In genomic region chr12:92557422-92557724, GRCh38 we compare ENCODE assay signal across 19 cellular contexts.
A peak's percentile ranks its signal among the peaks of the same experiment; 100 is the strongest.
DNase-seq lines count a peak whose midpoint lies in the region; ATAC-seq and TF ChIP-seq lines count a peak whose summit lies in the region.
"Had no signal": no experiment of that assay in that cellular context is flagged by ENCODE, and none has a peak within 500 bp of the region (broad histone marks: within the 10 kb centered on the region; RNA-seq: fewer than 3 reads in every experiment).

No MANE protein-coding gene starts in this region.

- TF ChIP-seq POLR2A in GM10847 (IDR thresholded peaks at IDR 0.05; ENCODE audit: extremely low read depth, insufficient read length) (peak; percentile 15), tibial nerve (IDR thresholded peaks at IDR 0.05) (no peak)

- H3K9me2 ChIP-seq in MM.1S (replicated peaks; ENCODE audit: insufficient read depth, low read length), result no peaks in the 10 kb centered on the region

- peaks cover 14% of the 10 kb centered on the region for H3K36me3 Mint-ChIP-seq in activated CD8-positive, alpha-beta memory T cell treated with anti-CD3 and anti-CD28 coated beads, Interleukin-2, amount 10 ng/mL, durations not matched to agents 7 days and 5 days
- peaks cover 18% of the 10 kb centered on the region for H3K36me3 Mint-ChIP-seq in activated CD8-positive, alpha-beta T cell treated with anti-CD3 and anti-CD28 coated beads for 36 hours (ENCODE audit: low read depth)
- H3K36me3 Mint-ChIP-seq: type B pancreatic cell had no signal

- POLR2A ChIA-PET in activated CD8-positive, alpha-beta T cell treated with anti-CD3 and anti-CD28 coated beads for 36 hours (lab: Charles Lee), result interaction anchor here (1.2 to 1.7 kb wide), 2 partner anchors 16 to 153 kb away, joined by 5 read pairs; no protein-coding TSS in a partner anchor

- H4K20me1 ChIP-seq in MM.1S (ENCODE audit: insufficient read depth, low read length), result no peaks in the 10 kb centered on the region

- TF ChIP-seq EP300 in tibial nerve (IDR thresholded peaks at IDR 0.05), result no peak

- no peaks in the 10 kb centered on the region for H3K9me3 ChIP-seq in parathyroid adenoma (ENCODE audit: control insufficient read depth, low read length)
- no peaks in the 10 kb centered on the region for H3K9me3 ChIP-seq in MM.1S (replicated peaks; ENCODE audit: insufficient read depth, low read length)
- no peaks in the 10 kb centered on the region for H3K9me3 ChIP-seq in tibial nerve

- peaks cover 11% of the 10 kb centered on the region for H3F3A ChIP-seq in MM.1S (ENCODE audit: insufficient read depth, low read length)

- peaks cover 8% of the 10 kb centered on the region for H3K9me3 Mint-ChIP-seq in activated CD8-positive, alpha-beta memory T cell treated with anti-CD3 and anti-CD28 coated beads, Interleukin-2, amount 10 ng/mL, durations not matched to agents 7 days and 5 days (ENCODE audit: low read depth)
- H3K9me3 Mint-ChIP-seq in activated CD8-positive, alpha-beta T cell treated with anti-CD3 and anti-CD28 coated beads for 36 hours, result peaks cover 6% of the 10 kb centered on the region
- H3K9me3 Mint-ChIP-seq: type B pancreatic cell had no signal

- H3K4me2 ChIP-seq in parathyroid adenoma (ENCODE audit: low read length) (no peak overlapping the region), MM.1S (ENCODE audit: low read depth, low read length) (no peak overlapping the region)

- H3K4me1 ChIP-seq in parathyroid adenoma (peaks cover 72% of the 10 kb centered on the region), MM.1S (ENCODE audit: low read length) (peaks cover 69% of the 10 kb centered on the region), tibial nerve (peaks cover 4 to 34% (median 13%) of the 10 kb centered on the region in 4 donors)

- no peaks in the 10 kb centered on the region for H3K79me2 ChIP-seq in parathyroid adenoma
- H3K79me2 ChIP-seq in MM.1S (ENCODE audit: low read length), result no peaks in the 10 kb centered on the region

- H3K27ac Mint-ChIP-seq in activated CD8-positive, alpha-beta memory T cell treated with anti-CD3 and anti-CD28 coated beads, Interleukin-2, amount 10 ng/mL, durations not matched to agents 7 days and 5 days, result peak overlapping the region; percentile 62
- H3K27ac Mint-ChIP-seq in activated CD8-positive, alpha-beta T cell treated with anti-CD3 and anti-CD28 coated beads for 36 hours, result peak overlapping the region; percentile 83
- H3K27ac Mint-ChIP-seq: type B pancreatic cell had no signal

- H3K27ac ChIP-seq in parathyroid adenoma (peak overlapping the region; percentile 89), MM.1S (ENCODE audit: low read length) (no peak overlapping the region), tibial nerve (no peak overlapping the region)
- H3K27ac ChIP-seq: KMS-11 had no signal

- no peak overlapping the region for H3K4me3 ChIP-seq in parathyroid adenoma (ENCODE audit: low read depth, low read length)
- H3K4me3 ChIP-seq in MM.1S (ENCODE audit: low read length), result no peak overlapping the region
- H3K4me3 ChIP-seq in tibial nerve, result no peak overlapping the region

- no peak for DNase-seq in activated CD8-positive, alpha-beta memory T cell treated with anti-CD3 and anti-CD28 coated beads, Interleukin-2, amount 10 ng/mL, durations not matched to agents 7 days and 5 days
- no peak for DNase-seq in activated CD8-positive, alpha-beta memory T cell treated with anti-CD3 and anti-CD28 coated beads, Interleukin-2, amount 50 U/mL, for 48 hours
- DNase-seq in activated CD8-positive, alpha-beta T cell treated with anti-CD3 and anti-CD28 coated beads for 36 hours, result no peak
- DNase-seq in MM.1S (no peak), GM03348 (ENCODE audit: low spot score) (no peak), tibial nerve (ENCODE audit: low spot score in 2 of 2) (no peak)
- DNase-seq: activated CD4-positive, CD25-positive, alpha-beta regulatory T cell treated with anti-CD3 and anti-CD28 coated beads, Interleukin-2, amount 50 U/mL, for 72 hours; caudate nucleus; effector CD4-positive, alpha-beta T cell; NCI-H1048; NCI-H2081 treated with DMSO at 0.1 percent for 48 hours; NCI-H510A treated with DMSO at 0.1 percent for 48 hours; PC-3; T1000 had no signal

- CTCF ChIA-PET in activated CD8-positive, alpha-beta memory T cell treated with anti-CD3 and anti-CD28 coated beads, Interleukin-2, amount 10 ng/mL, durations not matched to agents 7 days and 5 days (lab: Charles Lee), result interaction anchor here (0.7 to 1.9 kb wide), 7 partner anchors 9 to 1175 kb away, joined by 3 to 11 read pairs (median 3); no protein-coding TSS in a partner anchor
- CTCF ChIA-PET in activated CD8-positive, alpha-beta T cell treated with anti-CD3 and anti-CD28 coated beads for 36 hours (lab: Charles Lee), result interaction anchor here (1.3 to 1.9 kb wide), 3 partner anchors 9 to 54 kb away, joined by 5 to 10 read pairs (median 7); no protein-coding TSS in a partner anchor

- intact Hi-C loops in activated CD8-positive, alpha-beta T cell treated with anti-CD3 and anti-CD28 coated beads for 36 hours (cut with micrococcal nuclease), result loop anchor here (5.0 kb wide), 1 partner anchor 155 kb away; no protein-coding TSS in a partner anchor

- H3K9ac ChIP-seq in parathyroid adenoma, result no peak overlapping the region
- H3K9ac ChIP-seq in MM.1S (ENCODE audit: low read length), result no peak overlapping the region
- H3K9ac ChIP-seq: KMS-11 had no signal

- no peaks in the 10 kb centered on the region for H3K27me3 Mint-ChIP-seq in activated CD8-positive, alpha-beta memory T cell treated with anti-CD3 and anti-CD28 coated beads, Interleukin-2, amount 10 ng/mL, durations not matched to agents 7 days and 5 days
- no peaks in the 10 kb centered on the region for H3K27me3 Mint-ChIP-seq in activated CD8-positive, alpha-beta T cell treated with anti-CD3 and anti-CD28 coated beads for 36 hours
- H3K27me3 Mint-ChIP-seq: type B pancreatic cell had no signal

- no peaks in the 10 kb centered on the region for H3K27me3 ChIP-seq in parathyroid adenoma (ENCODE audit: control insufficient read depth, insufficient read depth, low read length)
- no peaks in the 10 kb centered on the region for H3K27me3 ChIP-seq in MM.1S (replicated peaks; ENCODE audit: insufficient read depth, low read length)
- no peaks in the 10 kb centered on the region for H3K27me3 ChIP-seq in tibial nerve

- peak overlapping the region; percentile 22 for H3K4me3 Mint-ChIP-seq in activated CD8-positive, alpha-beta memory T cell treated with anti-CD3 and anti-CD28 coated beads, Interleukin-2, amount 10 ng/mL, durations not matched to agents 7 days and 5 days
- H3K4me3 Mint-ChIP-seq in activated CD8-positive, alpha-beta T cell treated with anti-CD3 and anti-CD28 coated beads for 36 hours, result peak overlapping the region; percentile 15
- H3K4me3 Mint-ChIP-seq: type B pancreatic cell had no signal

- ATAC-seq in activated CD8-positive, alpha-beta memory T cell treated with anti-CD3 and anti-CD28 coated beads, Interleukin-2, amount 10 ng/mL, durations not matched to agents 7 days and 5 days, result no peak
- no peak for ATAC-seq in activated CD8-positive, alpha-beta T cell treated with anti-CD3 and anti-CD28 coated beads for 36 hours
- ATAC-seq: left lobe of liver, PC-3 had no signal

- H3K36me3 ChIP-seq in parathyroid adenoma (ENCODE audit: control insufficient read depth, insufficient read depth, low read length) (no peaks in the 10 kb centered on the region), MM.1S (replicated peaks; ENCODE audit: insufficient read depth, low read length) (no peaks in the 10 kb centered on the region), tibial nerve (no peaks in the 10 kb centered on the region)

- H2AFZ ChIP-seq in parathyroid adenoma (no peak overlapping the region), MM.1S (ENCODE audit: low read length) (no peak overlapping the region)

- WGBS in tibial nerve, 2 donors, result 86 to 95% methylated on average over 2 of the region's 2 CpGs

- no peak for TF ChIP-seq CTCF in activated CD8-positive, alpha-beta T cell treated with anti-CD3 and anti-CD28 coated beads for 36 hours (IDR thresholded peaks at IDR 0.05)
- no peak for TF ChIP-seq CTCF in parathyroid adenoma (IDR thresholded peaks at IDR 0.05)
- TF ChIP-seq CTCF in MM.1S (IDR thresholded peaks at IDR 0.05; ENCODE audit: low read length), result no peak
- no peak for TF ChIP-seq CTCF in tibial nerve (IDR thresholded peaks at IDR 0.05)

- H3K4me1 Mint-ChIP-seq in activated CD8-positive, alpha-beta memory T cell treated with anti-CD3 and anti-CD28 coated beads, Interleukin-2, amount 10 ng/mL, durations not matched to agents 7 days and 5 days, result peaks cover 22% of the 10 kb centered on the region
- peaks cover 58% of the 10 kb centered on the region for H3K4me1 Mint-ChIP-seq in activated CD8-positive, alpha-beta T cell treated with anti-CD3 and anti-CD28 coated beads for 36 hours (ENCODE audit: low read depth)
